ENCODE assay signal across 8 cellular contexts in the genomic region with DNA sequence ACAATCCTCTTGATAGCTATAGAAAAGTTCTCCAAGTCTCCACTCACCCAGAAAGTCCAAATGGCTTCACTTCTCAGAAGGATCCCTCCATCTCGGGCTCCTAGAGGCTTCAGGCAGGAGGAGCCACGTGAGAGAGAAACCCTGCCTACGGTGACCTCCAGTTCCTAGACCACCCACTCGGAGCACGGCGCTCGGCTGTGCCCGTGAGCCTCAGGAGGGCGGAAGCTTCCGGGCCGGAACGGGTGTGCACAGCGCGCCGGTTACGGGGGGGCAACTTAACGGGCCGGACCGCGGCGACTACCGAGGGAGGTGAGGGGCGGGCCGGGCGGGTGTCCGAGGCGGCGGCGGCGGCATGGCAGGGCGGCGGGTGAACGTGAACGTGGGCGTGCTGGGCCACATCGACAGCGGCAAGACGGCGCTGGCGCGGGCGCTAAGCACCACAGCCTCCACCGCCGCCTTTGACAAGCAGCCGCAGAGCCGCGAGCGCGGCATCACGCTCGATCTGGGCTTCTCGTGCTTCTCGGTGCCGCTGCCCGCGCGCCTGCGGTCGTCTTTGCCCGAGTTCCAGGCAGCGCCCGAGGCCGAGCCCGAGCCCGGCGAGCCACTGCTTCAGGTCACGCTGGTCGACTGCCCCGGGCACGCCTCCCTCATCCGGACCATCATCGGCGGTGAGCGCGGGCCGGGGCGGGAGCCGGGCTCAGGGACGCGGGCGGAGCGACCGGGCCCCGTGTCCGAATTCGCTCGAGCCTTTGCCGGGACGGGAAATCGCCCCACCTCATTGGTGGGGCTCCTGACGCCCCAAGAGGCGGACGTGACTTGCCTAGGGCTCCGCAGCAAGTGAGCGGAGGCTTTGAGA.
DNase-seq lines count a peak whose midpoint lies in the region; ATAC-seq and TF ChIP-seq lines count a peak whose summit lies in the region.

A gene with protein sequence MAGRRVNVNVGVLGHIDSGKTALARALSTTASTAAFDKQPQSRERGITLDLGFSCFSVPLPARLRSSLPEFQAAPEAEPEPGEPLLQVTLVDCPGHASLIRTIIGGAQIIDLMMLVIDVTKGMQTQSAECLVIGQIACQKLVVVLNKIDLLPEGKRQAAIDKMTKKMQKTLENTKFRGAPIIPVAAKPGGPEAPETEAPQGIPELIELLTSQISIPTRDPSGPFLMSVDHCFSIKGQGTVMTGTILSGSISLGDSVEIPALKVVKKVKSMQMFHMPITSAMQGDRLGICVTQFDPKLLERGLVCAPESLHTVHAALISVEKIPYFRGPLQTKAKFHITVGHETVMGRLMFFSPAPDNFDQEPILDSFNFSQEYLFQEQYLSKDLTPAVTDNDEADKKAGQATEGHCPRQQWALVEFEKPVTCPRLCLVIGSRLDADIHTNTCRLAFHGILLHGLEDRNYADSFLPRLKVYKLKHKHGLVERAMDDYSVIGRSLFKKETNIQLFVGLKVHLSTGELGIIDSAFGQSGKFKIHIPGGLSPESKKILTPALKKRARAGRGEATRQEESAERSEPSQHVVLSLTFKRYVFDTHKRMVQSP (plus strand): TSS at position 326 of the 856 bp plus-strand sequence. CDS start 27 bp downstream, at position 353.

- DNase-seq in AG09309 (ENCODE audit: low read depth) = peak; percentile 31
- peak; percentile 71 for DNase-seq in NCI-H2227 treated with DMSO at 0.1 percent for 48 hours (lab: John Stamatoyannopoulos, UW)
- peak; percentile 68 to 85 (median 70) for DNase-seq in activated CD4-positive, CD25-positive, alpha-beta regulatory T cell (lab: John Stamatoyannopoulos, UW)
- peak in 58 of 61 donors; percentile 25 to 86 (median 64) for DNase-seq in caudate nucleus (lab: John Stamatoyannopoulos, UW)
- DNase-seq in islet precursor cell = peak; percentile 86
- peak; percentile 80 to 92 (median 81) for DNase-seq in stimulated activated CD4-positive, alpha-beta T cell treated with anti-CD3 and anti-CD28 coated beads, Interleukin-12 subunit alpha, Interleukin-12 subunit beta, amount 100 ng/mL, for 48 hours (ENCODE audit: low read depth in 2 of 3, low spot score in 1 of 3)

- peak within 1 kb of the TSS; percentile 64 for H3K4me3 ChIP-seq in AG09309 (ENCODE audit: control insufficient read depth, low read depth, low read length)

- no peak for TF ChIP-seq CTCF in AG09309 (IDR thresholded peaks at IDR 0.05; ENCODE audit: control insufficient read depth, insufficient read depth, low read depth, low read length, missing control alignments)

- peak within 1 kb of the TSS; percentile 67 for H3K27ac ChIP-seq in caudate nucleus (ENCODE audit: low read depth, low read length)

- ATAC-seq in GM18909 (IDR thresholded peaks at IDR 0.05; ENCODE audit: poor library complexity, unreplicated experiment) = peak; percentile 83
- ATAC-seq in HG03139 (IDR thresholded peaks at IDR 0.05; ENCODE audit: unreplicated experiment) = peak; percentile 84

Comparison
In these comparisons a context has a peak if more than half of its experiments do, and no peak if none do; other contexts are left out.
1. Peak in every context shown above with its lines: DNase-seq, ATAC-seq, H3K4me3 ChIP-seq and H3K27ac ChIP-seq.
2. DNase-seq: peak in every context shown above with its lines; median percentile 86 in islet precursor cell; 81 in stimulated activated CD4-positive, alpha-beta T cell treated with anti-CD3 and anti-CD28 coated beads, Interleukin-12 subunit alpha, Interleukin-12 subunit beta, amount 100 ng/mL, for 48 hours; 71 in NCI-H2227 treated with DMSO at 0.1 percent for 48 hours; 70 in activated CD4-positive, CD25-positive, alpha-beta regulatory T cell; 64 in caudate nucleus; 31 in AG09309.